Comparison of ENCODE assay signal across 8 cellular contexts in genomic region chr9:128117613-128118471, GRCh38.
DNase-seq lines count a peak whose midpoint lies in the region; ATAC-seq and TF ChIP-seq lines count a peak whose summit lies in the region.

No MANE protein-coding gene starts in this region.

- in situ Hi-C loops in T47D (cut with HindIII; ENCODE audit: low pct_unique_long_range_greater_than_20kb, low sequenced_read_pairs) = no loop called here

- TF ChIP-seq CTCF in WI38 (IDR thresholded peaks at IDR 0.05; ENCODE audit: low read depth, low read length) = peak; percentile 100

- DNase-seq in DMS79 (lab: John Stamatoyannopoulos, UW) (peak; percentile 60), NCI-H226 (peak; percentile 55), T47D (ENCODE audit: low read depth in 1 of 2, low spot score in 1 of 2) (peak; percentile 91 to 93), iPS-NIHi7 (ENCODE audit: extremely low spot score) (peak; percentile 92)
- DNase-seq in stimulated activated CD4-positive, alpha-beta T cell treated with anti-CD3 and anti-CD28 coated beads, Interleukin-12 subunit alpha, Interleukin-12 subunit beta, amount 100 ng/mL, for 24 hours (ENCODE audit: low read depth in 2 of 2) = peak; percentile 90 to 99

- peak; percentile 48 for ATAC-seq in HG02973 (IDR thresholded peaks at IDR 0.05; ENCODE audit: unreplicated experiment)
- no peak for ATAC-seq in GM18498 (IDR thresholded peaks at IDR 0.05; ENCODE audit: unreplicated experiment)

- no peak overlapping the region for H3K4me3 ChIP-seq in WI38 (ENCODE audit: low read depth, low read length)
